ENCODE assay signal across 8 cellular contexts in genomic region chr18:9147440-9148238, GRCh38. TPM values are rescaled to one million over a fixed set of nuclear protein-coding genes. Genes with fewer than 3 reads are reported as not detected.
A peak's percentile ranks its signal among the peaks of the same experiment; 100 is the strongest.
DNase-seq lines count a peak whose midpoint lies in the region; ATAC-seq and TF ChIP-seq lines count a peak whose summit lies in the region.

No MANE protein-coding gene starts in this region.

- H3K9ac ChIP-seq in OCI-LY1 (ENCODE audit: low read length) = peak overlapping the region; percentile 0; the same call in 1 of the 2 replicates

- DNase-seq in CD4-positive, alpha-beta memory T cell = peak; percentile 55 to 67 (median 61)
- peak; percentile 26 for DNase-seq in HPDE6-E6E7 (ENCODE audit: extremely low spot score)
- peak in 3 of 4 donors; percentile 42 to 60 (median 45) for DNase-seq in body of pancreas
- peak; percentile 46 for DNase-seq in iPS-NIHi11 (ENCODE audit: low spot score)
- no peak for DNase-seq in spleen
- no peak for DNase-seq in GM19240 (ENCODE audit: insufficient read length, low spot score)

- H3K36me3 ChIP-seq in CD4-positive, alpha-beta memory T cell (ENCODE audit: insufficient read depth, low read length) = no peaks in the 10 kb centered on the region
- H3K36me3 ChIP-seq in OCI-LY1 (ENCODE audit: insufficient read depth, low read length) (no peaks in the 10 kb centered on the region), body of pancreas (replicated peaks in 1 of 2; ENCODE audit: insufficient read depth in 1 of 2, low read depth in 2 of 2) (no peaks in the 10 kb centered on the region), spleen (no peaks in the 10 kb centered on the region)

- H2AFZ ChIP-seq in OCI-LY1 (ENCODE audit: low read length) = no peak overlapping the region

- H3K27ac Mint-ChIP-seq in CD4-positive, alpha-beta memory T cell = peak overlapping the region; percentile 66 to 96 (median 76)

- H3K27me3 Mint-ChIP-seq in CD4-positive, alpha-beta memory T cell = no peaks in the 10 kb centered on the region

- no peaks in the 10 kb centered on the region for H4K20me1 ChIP-seq in OCI-LY1 (ENCODE audit: insufficient read depth, low read length)

- H3K9me2 ChIP-seq in OCI-LY1 (ENCODE audit: low read depth, low read length) = no peaks in the 10 kb centered on the region

- no peaks in the 10 kb centered on the region for H3K27me3 ChIP-seq in CD4-positive, alpha-beta memory T cell (ENCODE audit: insufficient read depth, low read length)
- H3K27me3 ChIP-seq in OCI-LY1 (ENCODE audit: insufficient read depth, low read length) (no peaks in the 10 kb centered on the region), body of pancreas (no peaks in the 10 kb centered on the region), spleen (replicated peaks in 1 of 7) (no peaks in the 10 kb centered on the region)

- peak overlapping the region in 6 of 8 donors; percentile 33 to 82 (median 67) for H3K4me3 Mint-ChIP-seq in CD4-positive, alpha-beta memory T cell

- intact Hi-C loops in CD4-positive, alpha-beta memory T cell (cut with micrococcal nuclease) = loop anchor here (1.0 to 5.0 kb wide), 4 partner anchors 8 to 370 kb away; no protein-coding TSS in a partner anchor
- intact Hi-C loops in body of pancreas (cut with DNase I) = no loop called here
- intact Hi-C loops in spleen (cut with DNase I; ENCODE audit: low total_unique reads) = no loop called here

- H3K79me2 ChIP-seq in OCI-LY1 (ENCODE audit: insufficient read depth, low read length) = peaks cover 94% of the 10 kb centered on the region

- TF ChIP-seq CTCF in OCI-LY1 (IDR thresholded peaks at IDR 0.05; ENCODE audit: low read length) (peak; percentile 98), body of pancreas (IDR thresholded peaks at IDR 0.05) (peak; percentile 32 to 88 (median 70)), spleen (IDR thresholded peaks at IDR 0.05 in 8 of 11, conservative IDR thresholded peaks at IDR 0.05 in 3 of 11) (peak; percentile 31 to 76 (median 64))

- peaks cover 92% of the 10 kb centered on the region for H3K4me1 ChIP-seq in CD4-positive, alpha-beta memory T cell (ENCODE audit: insufficient read depth, low read length)
- H3K4me1 ChIP-seq in OCI-LY1 (ENCODE audit: insufficient read depth, low read length, severe bottlenecking) (peaks cover 58% of the 10 kb centered on the region), body of pancreas (peaks cover 57% of the 10 kb centered on the region), spleen (peaks cover 74 to 100% (median 99%) of the 10 kb centered on the region in 6 donors)

- WGBS in body of pancreas, 2 donors = 24 to 25% methylated on average over 1 of the region's 1 CpG
- WGBS in spleen, 5 donors = 13 to 21% (median 17%) methylated on average over 1 of the region's 1 CpG

- H3K9me3 Mint-ChIP-seq in CD4-positive, alpha-beta memory T cell = peaks cover 0 to 2% (median 0%) of the 10 kb centered on the region in 8 donors

- ATAC-seq in GM18517 (IDR thresholded peaks at IDR 0.05; ENCODE audit: unreplicated experiment) (peak; percentile 43), body of pancreas (peak; percentile 88)

- H3K4me2 ChIP-seq in OCI-LY1 (ENCODE audit: low read length) = peak overlapping the region; percentile 26

- H3K27ac ChIP-seq in CD4-positive, alpha-beta memory T cell (ENCODE audit: low read depth, low read length) = peak overlapping the region; percentile 34
- peak overlapping the region; percentile 58 for H3K27ac ChIP-seq in OCI-LY1 (ENCODE audit: low read depth, low read length, poor library complexity, severe bottlenecking)
- H3K27ac ChIP-seq in body of pancreas = peak overlapping the region in 2 of 4 donors; percentile 8 to 26
- H3K27ac ChIP-seq in spleen = peak overlapping the region in 7 of 8 donors; percentile 56 to 84 (median 77)

- CTCF ChIA-PET in CD4-positive, alpha-beta memory T cell (lab: Charles Lee; ENCODE audit: partially characterized antibody) = interaction anchor here (0.8 to 2.8 kb wide), 10 partner anchors 9 to 369 kb away, joined by 3 to 61 read pairs (median 7); partner anchors contain the start of genes ANKRD12 and NDUFV2

- POLR2A ChIA-PET in CD4-positive, alpha-beta memory T cell (lab: Charles Lee; ENCODE audit: partially characterized antibody) = interaction anchor here (0.7 to 2.8 kb wide), 10 partner anchors 10 to 74 kb away, joined by 3 to 53 read pairs (median 14); partner anchors contain the start of genes ANKRD12 and NDUFV2

- H3K36me3 Mint-ChIP-seq in CD4-positive, alpha-beta memory T cell = peaks cover 0 to 2% of the 10 kb centered on the region in 2 donors

- H3K4me3 ChIP-seq in CD4-positive, alpha-beta memory T cell (ENCODE audit: low read length in 2 of 2) = no peak overlapping the region
- H3K4me3 ChIP-seq in OCI-LY1 (ENCODE audit: low read depth, low read length, poor library complexity, severe bottlenecking) = no peak overlapping the region
- no peak overlapping the region for H3K4me3 ChIP-seq in body of pancreas
- H3K4me3 ChIP-seq in spleen = peak overlapping the region in 1 of 8 donors; percentile 31

- peaks cover 55 to 87% (median 67%) of the 10 kb centered on the region in 4 donors for H3K4me1 Mint-ChIP-seq in CD4-positive, alpha-beta memory T cell

- no peak for TF ChIP-seq POLR2A in body of pancreas (IDR thresholded peaks at IDR 0.05)
- TF ChIP-seq POLR2A in spleen (IDR thresholded peaks at IDR 0.05) = no peak

- H3F3A ChIP-seq in OCI-LY1 (ENCODE audit: insufficient read depth, low read length) = no peaks in the 10 kb centered on the region

- H3K9me3 ChIP-seq in CD4-positive, alpha-beta memory T cell (ENCODE audit: control insufficient read depth in 1 of 2, low read length in 2 of 2) = no peaks in the 10 kb centered on the region
- H3K9me3 ChIP-seq in OCI-LY1 (ENCODE audit: low read length) = no peaks in the 10 kb centered on the region
- H3K9me3 ChIP-seq in body of pancreas = no peaks in the 10 kb centered on the region
- no peaks in the 10 kb centered on the region for H3K9me3 ChIP-seq in spleen

RNA-seq across cellular contexts. Expression of gene ANKRD12, which starts 11.1 kb away (rescaled TPM):
- total RNA-seq in CD4-positive, alpha-beta memory T cell = 100 to 1,000 TPM; 262 to 280 TPM
- 100 to 1,000 TPM in 1 of 2 donors, 10 to 100 TPM in 1; 10.7 to 141 TPM for polyA plus RNA-seq in CD4-positive, alpha-beta memory T cell
- total RNA-seq in body of pancreas (10 to 100 TPM; 25.4 to 32.9 TPM), spleen (100 to 1,000 TPM in 4 of 7 donors, 10 to 100 TPM in 3; 73.2 to 122 (median 100) TPM)
- polyA plus RNA-seq in spleen = 10 to 100 TPM in 2 of 3 donors, 1 to 10 TPM in 1; 7.6 to 35.4 (median 15.9) TPM

RNA-seq across cellular contexts. Expression of gene NDUFV2, which starts 45.1 kb away (rescaled TPM):
- total RNA-seq in CD4-positive, alpha-beta memory T cell = 100 to 1,000 TPM; 135 TPM
- polyA plus RNA-seq in CD4-positive, alpha-beta memory T cell = 100 to 1,000 TPM; 213 to 281 TPM
- 10 to 100 TPM; 40.5 to 42.5 TPM for total RNA-seq in body of pancreas
- total RNA-seq in spleen = 100 to 1,000 TPM in 2 of 7 donors, 10 to 100 TPM in 5; 89.8 to 108 (median 92.4) TPM
- 100 to 1,000 TPM; 157 to 175 (median 160) TPM for polyA plus RNA-seq in spleen

Comparison
In these comparisons a context has a peak if more than half of its experiments do, and no peak if none do; other contexts are left out.
1. DNase-seq: peak in CD4-positive, alpha-beta memory T cell (5 of 5), HPDE6-E6E7 (single experiment), body of pancreas (3 of 4) and iPS-NIHi11 (single experiment); none in spleen (single experiment) and GM19240 (single experiment).
2. Peak in every context shown above with its lines, with median percentiles within 50 percentile points of each other: CTCF ChIP-seq.